8 cellular contexts compared by ENCODE assay signal in genomic region chr4:122827899-122828601, GRCh38. TPM values are rescaled to one million over a fixed set of nuclear protein-coding genes. Genes with fewer than 3 reads are reported as not detected.
A peak's percentile ranks its signal among the peaks of the same experiment; 100 is the strongest.
DNase-seq lines count a peak whose midpoint lies in the region; TF ChIP-seq lines count a peak whose summit lies in the region.

No MANE protein-coding gene starts in this region.

- DNase-seq in NCI-H82 (lab: John Stamatoyannopoulos, UW) = peak; percentile 50
- DNase-seq in NCI-H82 treated with DMSO at 0.1 percent for 48 hours (lab: John Stamatoyannopoulos, UW; ENCODE audit: unreplicated experiment) = no peak
- DNase-seq in HEK293T (ENCODE audit: extremely low spot score) = peak; percentile 53
- DNase-seq in NCI-H1092 (lab: John Stamatoyannopoulos, UW) = peak; percentile 26
- DNase-seq in activated CD4-positive, alpha-beta memory T cell treated with anti-CD3 and anti-CD28 coated beads for 36 hours = peak; percentile 68
- DNase-seq in fibroblast of peridontal ligament (ENCODE audit: extremely low read depth) = peak; percentile 77
- no peak for DNase-seq in neural crest cell (ENCODE audit: low read depth, low spot score)
- no peak for DNase-seq in NCI-H2196 (lab: John Stamatoyannopoulos, UW; ENCODE audit: unreplicated experiment)

- peaks cover 63% of the 10 kb centered on the region for H3K27me3 Mint-ChIP-seq in activated CD4-positive, alpha-beta memory T cell treated with anti-CD3 and anti-CD28 coated beads for 36 hours
- peaks cover 9% of the 10 kb centered on the region for H3K27me3 Mint-ChIP-seq in neural crest cell (ENCODE audit: low read depth)

- intact Hi-C loops in activated CD4-positive, alpha-beta memory T cell treated with anti-CD3 and anti-CD28 coated beads for 36 hours (cut with micrococcal nuclease) = loop anchor here (1.0 to 5.0 kb wide), 4 partner anchors 14 to 844 kb away; partner anchors contain the start of gene NUDT6

- POLR2A ChIA-PET in HEK293T (lab: Yijun Ruan, JAX) = interaction anchor here (0.5 to 1.0 kb wide), 2 partner anchors 46 to 197 kb away, joined by 3 read pairs; no protein-coding TSS in a partner anchor
- POLR2A ChIA-PET in activated CD4-positive, alpha-beta memory T cell treated with anti-CD3 and anti-CD28 coated beads for 36 hours (lab: Charles Lee) = interaction anchor here (0.9 kb wide), 1 partner anchor 13 kb away, joined by 4 read pairs; no protein-coding TSS in a partner anchor

- H3K4me1 Mint-ChIP-seq in activated CD4-positive, alpha-beta memory T cell treated with anti-CD3 and anti-CD28 coated beads for 36 hours (ENCODE audit: low read depth) = peaks cover 13% of the 10 kb centered on the region
- H3K4me1 Mint-ChIP-seq in neural crest cell = peaks cover 30% of the 10 kb centered on the region

- H3K9me3 Mint-ChIP-seq in activated CD4-positive, alpha-beta memory T cell treated with anti-CD3 and anti-CD28 coated beads for 36 hours = no peaks in the 10 kb centered on the region
- no peaks in the 10 kb centered on the region for H3K9me3 Mint-ChIP-seq in neural crest cell

- CTCF ChIA-PET in HEK293T (lab: Yijun Ruan, JAX) = interaction anchor here (0.6 to 1.3 kb wide), 2 partner anchors 25 to 111 kb away, joined by 3 to 4 read pairs; no protein-coding TSS in a partner anchor
- CTCF ChIA-PET in activated CD4-positive, alpha-beta memory T cell treated with anti-CD3 and anti-CD28 coated beads for 36 hours (lab: Charles Lee) = interaction anchor here (0.8 to 1.7 kb wide), 3 partner anchors 23 to 96 kb away, joined by 3 to 4 read pairs (median 3); partner anchors contain the start of gene BBS12

- peaks cover 1% of the 10 kb centered on the region for H3K36me3 Mint-ChIP-seq in activated CD4-positive, alpha-beta memory T cell treated with anti-CD3 and anti-CD28 coated beads for 36 hours
- no peaks in the 10 kb centered on the region for H3K36me3 Mint-ChIP-seq in neural crest cell (ENCODE audit: low read depth)

- H3K4me3 Mint-ChIP-seq in activated CD4-positive, alpha-beta memory T cell treated with anti-CD3 and anti-CD28 coated beads for 36 hours = peak overlapping the region; percentile 74
- peak overlapping the region; percentile 89 for H3K4me3 Mint-ChIP-seq in neural crest cell

- peak overlapping the region; percentile 3 for H3K27ac Mint-ChIP-seq in activated CD4-positive, alpha-beta memory T cell treated with anti-CD3 and anti-CD28 coated beads for 36 hours
- H3K27ac Mint-ChIP-seq in neural crest cell (ENCODE audit: unreplicated experiment) = peak overlapping the region; percentile 79

- TF ChIP-seq CTCF in neural crest cell (conservative IDR thresholded peaks at IDR 0.05) = peak; percentile 51

TF ChIP-seq in HEK293T, 16 proteins besides CTCF, POLR2A, EP300 and RAD21:
- TF ChIP-seq FOXK2 (IDR thresholded peaks at IDR 0.05) (no peak), NFRKB (IDR thresholded peaks at IDR 0.05) (no peak), FOXM1 (IDR thresholded peaks at IDR 0.05; ENCODE audit: borderline replicate concordance) (no peak), TARDBP (IDR thresholded peaks at IDR 0.05) (no peak), ARNT (IDR thresholded peaks at IDR 0.05) (no peak)

RNA-seq across cellular contexts. Expression of gene FGF2, which starts 1.4 kb away (rescaled TPM):
- total RNA-seq in activated CD4-positive, alpha-beta memory T cell treated with anti-CD3 and anti-CD28 coated beads for 36 hours = under 1 TPM; 0.36 to 0.56 TPM
- 14.6 and 14.8 TPM in 2 replicates for total RNA-seq in neural crest cell

Comparison
In these comparisons a context has a peak if more than half of its experiments do, and no peak if none do; other contexts are left out.
1. DNase-seq: peak in NCI-H82 (single experiment), HEK293T (single experiment), NCI-H1092 (single experiment), activated CD4-positive, alpha-beta memory T cell treated with anti-CD3 and anti-CD28 coated beads for 36 hours (single experiment) and fibroblast of peridontal ligament (single experiment); none in NCI-H82 treated with DMSO at 0.1 percent for 48 hours (single experiment), neural crest cell (single experiment) and NCI-H2196 (single experiment).
2. RNA of gene FGF2, which starts 1.4 kb away (total RNA-seq): 14.6 to 14.8 TPM in neural crest cell; 0.36 to 0.56 TPM in activated CD4-positive, alpha-beta memory T cell treated with anti-CD3 and anti-CD28 coated beads for 36 hours; every median in the first group is over 10 times any median in the second.